Comparison of ENCODE assay signal across 9 cellular contexts in the genomic region with DNA sequence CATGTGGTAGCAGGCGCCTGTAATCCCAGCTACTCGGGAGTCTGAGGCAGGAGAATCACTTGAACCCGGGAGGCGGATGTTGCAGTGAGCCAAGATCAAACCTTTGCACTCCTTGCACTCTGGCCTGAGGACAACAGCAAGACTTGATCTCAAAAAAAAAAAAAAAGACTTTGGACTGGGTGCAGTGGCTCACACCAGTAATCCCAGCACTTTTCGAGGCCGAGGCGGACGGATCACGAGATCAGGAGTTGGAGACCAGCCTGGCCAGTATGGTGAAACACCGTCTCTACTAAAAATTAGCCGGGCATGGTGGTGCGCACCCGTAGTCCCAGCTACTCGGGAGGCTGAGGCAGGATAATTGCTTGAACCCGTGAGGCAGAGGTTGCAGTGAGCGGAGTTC. TPM values are rescaled to one million over a fixed set of nuclear protein-coding genes. Genes with fewer than 3 reads are reported as not detected.
"Had no signal": no experiment of that assay in that cellular context is flagged by ENCODE, and none has a peak within 500 bp of the region (broad histone marks: within the 10 kb centered on the region; RNA-seq: fewer than 3 reads in every experiment).

No MANE protein-coding gene starts in this region.

RNA-seq across cellular contexts. Expression of gene SHBG, which starts 4.2 kb away (rescaled TPM):
- total RNA-seq: activated CD4-positive, alpha-beta memory T cell treated with anti-CD3 and anti-CD28 coated beads for 36 hours; activated CD4-positive, alpha-beta T cell treated with anti-CD3 and anti-CD28 coated beads, Interleukin-2, amount 10 ng/mL, durations not matched to agents 7 days and 5 days; activated naive CD8-positive, alpha-beta T cell treated with anti-CD3 and anti-CD28 coated beads, Interleukin-2, amount 10 ng/mL, durations not matched to agents 7 days and 5 days; activated T-cell treated with anti-CD3 and anti-CD28 coated beads, Interleukin-2, amount 50 U/mL, for 4 hours; activated T-helper 2 cell treated with anti-CD3 and anti-CD28 coated beads, Interferon-gamma antibody, Interleukin-2, Interleukin-4, amounts not matched to agents 10 μg/mL and 5 μg/mL and 100 μg/mL, durations not matched to agents 14 hours and 24 hours and 36 hours; PC-3 had no signal

RNA-seq across cellular contexts. Expression of gene ATP1B2, which starts 25.0 kb away (rescaled TPM):
- total RNA-seq: MCF 10A, PC-3 had no signal

RNA-seq across cellular contexts. Expression of gene SOX15, which starts 35.9 kb away (rescaled TPM):
- total RNA-seq: SK-MEL-5, T-helper 17 cell had no signal
